ENCODE assay signal across 8 cellular contexts in the genomic region with DNA sequence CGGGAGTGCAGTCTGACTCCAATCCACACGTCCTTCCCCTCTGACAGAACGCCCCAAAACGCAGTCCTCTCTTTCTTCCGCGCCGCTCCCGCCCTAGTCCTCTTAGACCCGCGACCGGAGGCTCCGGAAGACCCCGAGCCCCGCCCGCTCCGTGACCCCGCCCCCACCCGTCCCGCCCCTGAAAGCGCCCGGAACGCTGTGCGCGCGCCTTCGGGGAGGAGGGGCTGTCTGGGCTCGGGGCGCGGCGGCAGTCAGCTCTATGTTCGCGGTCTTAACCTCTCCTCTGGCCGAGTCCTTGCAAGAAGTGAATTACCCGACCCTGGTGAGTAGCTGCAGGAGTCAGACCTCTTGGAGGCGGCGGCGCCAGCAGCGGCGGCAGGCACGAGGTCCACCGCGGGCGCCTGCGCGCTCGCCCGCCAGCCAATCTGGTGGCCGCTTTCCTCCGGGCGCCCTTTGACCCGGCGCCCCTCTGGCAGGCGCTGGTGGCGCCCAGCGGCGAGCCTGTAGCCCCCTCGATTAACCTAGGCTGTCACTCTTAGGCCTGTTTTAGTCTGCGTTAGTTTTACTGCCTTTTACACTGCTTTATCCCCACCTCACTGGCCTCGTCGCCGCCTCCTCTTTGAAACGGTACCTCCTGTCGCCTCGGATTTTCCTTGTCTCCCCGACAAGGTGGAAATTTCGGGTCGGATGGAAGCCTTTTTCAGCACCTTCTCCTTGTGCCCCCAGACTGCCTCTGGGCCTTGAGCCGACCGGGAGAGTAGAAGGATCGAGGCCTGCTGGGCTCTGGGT. TPM values are rescaled to one million over a fixed set of nuclear protein-coding genes. Genes with fewer than 3 reads are reported as not detected.
DNase-seq lines count a peak whose midpoint lies in the region; ATAC-seq and TF ChIP-seq lines count a peak whose summit lies in the region.

A gene with protein sequence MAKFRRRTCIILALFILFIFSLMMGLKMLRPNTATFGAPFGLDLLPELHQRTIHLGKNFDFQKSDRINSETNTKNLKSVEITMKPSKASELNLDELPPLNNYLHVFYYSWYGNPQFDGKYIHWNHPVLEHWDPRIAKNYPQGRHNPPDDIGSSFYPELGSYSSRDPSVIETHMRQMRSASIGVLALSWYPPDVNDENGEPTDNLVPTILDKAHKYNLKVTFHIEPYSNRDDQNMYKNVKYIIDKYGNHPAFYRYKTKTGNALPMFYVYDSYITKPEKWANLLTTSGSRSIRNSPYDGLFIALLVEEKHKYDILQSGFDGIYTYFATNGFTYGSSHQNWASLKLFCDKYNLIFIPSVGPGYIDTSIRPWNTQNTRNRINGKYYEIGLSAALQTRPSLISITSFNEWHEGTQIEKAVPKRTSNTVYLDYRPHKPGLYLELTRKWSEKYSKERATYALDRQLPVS (plus strand): TSS at position 219 of the 789 bp plus-strand sequence. CDS start 8,905 bp downstream, outside the sequence.

- TF ChIP-seq CTCF in left lung (IDR thresholded peaks at IDR 0.05): no peak

- H3K9me3 Mint-ChIP-seq in activated CD4-positive, alpha-beta T cell treated with anti-CD3 and anti-CD28 coated beads, Interleukin-2, amount 10 ng/mL, durations not matched to agents 7 days and 5 days: no peaks in the 10 kb centered on the region

- H3K36me3 Mint-ChIP-seq in activated CD4-positive, alpha-beta T cell treated with anti-CD3 and anti-CD28 coated beads, Interleukin-2, amount 10 ng/mL, durations not matched to agents 7 days and 5 days (ENCODE audit: low read depth): peaks cover 28% of the 10 kb centered on the region

- H3K27me3 Mint-ChIP-seq in activated CD4-positive, alpha-beta T cell treated with anti-CD3 and anti-CD28 coated beads, Interleukin-2, amount 10 ng/mL, durations not matched to agents 7 days and 5 days: no peaks in the 10 kb centered on the region

- POLR2A ChIA-PET in activated CD4-positive, alpha-beta T cell treated with anti-CD3 and anti-CD28 coated beads, Interleukin-2, amount 10 ng/mL, durations not matched to agents 7 days and 5 days (lab: Charles Lee): no interaction called here

- DNase-seq in NCI-H526 (lab: John Stamatoyannopoulos, UW) (peak; percentile 84 to 87), cortex of kidney (lab: John Stamatoyannopoulos, UW) (peak; percentile 36), left lung (peak; percentile 83 to 92)
- peak; percentile 90 for DNase-seq in activated CD4-positive, alpha-beta T cell treated with anti-CD3 and anti-CD28 coated beads, Interleukin-2, amount 10 ng/mL, durations not matched to agents 7 days and 5 days
- DNase-seq in stimulated activated CD4-positive, alpha-beta T cell treated with anti-CD3 and anti-CD28 coated beads, Interleukin-2, amount 100 ng/mL, for 4 hours (ENCODE audit: low read depth): peak; percentile 65

- H3K4me1 ChIP-seq in BLaER1 treated with 17β-estradiol and CSF1 and Interleukin-3, amounts not matched to agents 10 nM and 100 nM: peaks cover 15 to 47% (median 28%) of the 10 kb centered on the region in 10 experiments; a peak in 19 of 20 replicates
- peaks cover 0 to 42% of the 10 kb centered on the region in 2 donors for H3K4me1 ChIP-seq in left lung

- intact Hi-C loops in left lung (cut with DNase I): no loop called here

- peaks cover 0 to 6% (median 0%) of the 10 kb centered on the region in 11 experiments; a peak in 4 of 22 replicates for H3K36me3 ChIP-seq in BLaER1 treated with 17β-estradiol and CSF1 and Interleukin-3, amounts not matched to agents 10 nM and 100 nM
- H3K36me3 ChIP-seq in left lung: no peaks in the 10 kb centered on the region

- no peaks in the 10 kb centered on the region for H3K27me3 ChIP-seq in BLaER1 treated with 17β-estradiol and CSF1 and Interleukin-3, amounts not matched to agents 10 nM and 100 nM
- no peaks in the 10 kb centered on the region for H3K27me3 ChIP-seq in left lung

- peak within 1 kb of the TSS; percentile 76 to 97 (median 89) for H3K4me2 ChIP-seq in BLaER1 treated with 17β-estradiol and CSF1 and Interleukin-3, amounts not matched to agents 10 nM and 100 nM

- H3K27ac ChIP-seq in BLaER1 treated with 17β-estradiol and CSF1 and Interleukin-3, amounts not matched to agents 10 nM and 100 nM: peak within 1 kb of the TSS; percentile 82 to 98 (median 91)
- H3K27ac ChIP-seq in left lung: peak within 1 kb of the TSS; percentile 92 to 94

- no peaks in the 10 kb centered on the region; a peak in 1 of 22 replicates for H4K20me1 ChIP-seq in BLaER1 treated with 17β-estradiol and CSF1 and Interleukin-3, amounts not matched to agents 10 nM and 100 nM

- H3K4me3 ChIP-seq in BLaER1 treated with 17β-estradiol and CSF1 and Interleukin-3, amounts not matched to agents 10 nM and 100 nM: peak within 1 kb of the TSS; percentile 59 to 79 (median 70)
- peak within 1 kb of the TSS; percentile 62 to 68 for H3K4me3 ChIP-seq in left lung

- H3K4me1 Mint-ChIP-seq in activated CD4-positive, alpha-beta T cell treated with anti-CD3 and anti-CD28 coated beads, Interleukin-2, amount 10 ng/mL, durations not matched to agents 7 days and 5 days: peaks cover 50% of the 10 kb centered on the region

- peak within 1 kb of the TSS; percentile 89 for H3K4me3 Mint-ChIP-seq in activated CD4-positive, alpha-beta T cell treated with anti-CD3 and anti-CD28 coated beads, Interleukin-2, amount 10 ng/mL, durations not matched to agents 7 days and 5 days

- peak within 1 kb of the TSS; percentile 100 for H3K27ac Mint-ChIP-seq in activated CD4-positive, alpha-beta T cell treated with anti-CD3 and anti-CD28 coated beads, Interleukin-2, amount 10 ng/mL, durations not matched to agents 7 days and 5 days

- peaks cover 0 to 8% (median 4%) of the 10 kb centered on the region in 11 experiments; a peak in 10 of 22 replicates for H3K9me3 ChIP-seq in BLaER1 treated with 17β-estradiol and CSF1 and Interleukin-3, amounts not matched to agents 10 nM and 100 nM (replicated peaks in 1 of 11)
- H3K9me3 ChIP-seq in left lung: no peaks in the 10 kb centered on the region

- ATAC-seq in GM19328 (IDR thresholded peaks at IDR 0.05; ENCODE audit: unreplicated experiment): peak; percentile 72
- peak; percentile 61 for ATAC-seq in HG03469 (IDR thresholded peaks at IDR 0.05; ENCODE audit: unreplicated experiment)
- peak; percentile 98 for ATAC-seq in left lung

- H3K9ac ChIP-seq in BLaER1 treated with 17β-estradiol and CSF1 and Interleukin-3, amounts not matched to agents 10 nM and 100 nM: peak within 1 kb of the TSS; percentile 82 to 92 (median 89)

- CTCF ChIA-PET in activated CD4-positive, alpha-beta T cell treated with anti-CD3 and anti-CD28 coated beads, Interleukin-2, amount 10 ng/mL, durations not matched to agents 7 days and 5 days (lab: Charles Lee): no interaction called here

RNA-seq across cellular contexts. Expression of the gene that starts here (rescaled TPM):
- 10 to 100 TPM; 27.3 to 31.4 TPM for total RNA-seq in activated CD4-positive, alpha-beta T cell treated with anti-CD3 and anti-CD28 coated beads, Interleukin-2, amount 10 ng/mL, durations not matched to agents 7 days and 5 days
- total RNA-seq in left lung: 10 to 100 TPM; 12.9 to 18.4 TPM

Comparison
In these comparisons a context has a peak if more than half of its experiments do, and no peak if none do; other contexts are left out.
1. Peak in every context shown above with its lines: DNase-seq, ATAC-seq, H3K4me3 ChIP-seq and H3K27ac ChIP-seq.
2. DNase-seq: peak in every context shown above with its lines; median percentile 90 in activated CD4-positive, alpha-beta T cell treated with anti-CD3 and anti-CD28 coated beads, Interleukin-2, amount 10 ng/mL, durations not matched to agents 7 days and 5 days; 88 in left lung; 86 in NCI-H526; 65 in stimulated activated CD4-positive, alpha-beta T cell treated with anti-CD3 and anti-CD28 coated beads, Interleukin-2, amount 100 ng/mL, for 4 hours; 36 in cortex of kidney.